12 cellular contexts compared by ENCODE assay signal in the genomic region with DNA sequence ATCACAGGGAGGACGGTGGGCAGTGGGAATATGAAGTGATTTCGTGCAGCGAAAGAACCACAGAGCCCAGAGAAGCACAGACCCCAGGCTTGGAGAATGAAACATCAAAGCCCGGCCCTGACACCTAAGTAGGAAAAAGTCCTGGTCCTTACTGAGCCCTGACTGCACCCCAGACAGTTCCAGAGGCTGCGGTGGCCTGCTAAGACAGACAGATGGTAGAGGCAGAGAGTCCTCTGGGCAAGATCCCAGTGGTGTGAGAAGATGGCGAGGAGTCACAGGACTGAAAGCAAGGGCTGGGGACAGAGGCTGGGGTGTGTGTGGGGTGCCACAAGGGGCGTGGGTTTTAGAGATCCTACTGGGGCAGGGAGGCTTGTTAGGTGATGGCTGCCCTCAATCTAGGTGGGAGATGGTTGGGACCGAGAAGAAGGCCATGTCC. TPM values are rescaled to one million over a fixed set of nuclear protein-coding genes. Genes with fewer than 3 reads are reported as not detected.
DNase-seq lines count a peak whose midpoint lies in the region; ATAC-seq, FAIRE-seq and TF ChIP-seq lines count a peak whose summit lies in the region.
"Had no signal": no experiment of that assay in that cellular context is flagged by ENCODE, and none has a peak within 500 bp of the region (broad histone marks: within the 10 kb centered on the region; RNA-seq: fewer than 3 reads in every experiment).

No MANE protein-coding gene starts in this region.

- H3K9ac ChIP-seq in HepG2 (ENCODE audit: insufficient read depth, low read depth, low read length): no peak overlapping the region

- no TSS peak for BruUV-seq in HepG2 (replicated peaks; lab: Mats Ljungman, UMichigan)

- H3K27ac Mint-ChIP-seq in WTC11: no peak overlapping the region
- H3K27ac Mint-ChIP-seq: natural killer cell treated with Interleukin-12 subunit alpha and Interleukin-12 subunit beta and Interleukin-15 and Interleukin-18, amount 100 ng/mL, for 72 hours had no signal

- H3K4me1 ChIP-seq in right lobe of liver (peaks cover 0 to 21% (median 0%) of the 10 kb centered on the region in 4 donors), HepG2 (ENCODE audit: insufficient read depth, low read length) (peaks cover 20% of the 10 kb centered on the region)
- H3K4me1 ChIP-seq: foreskin keratinocyte had no signal

- no peaks in the 10 kb centered on the region for H3K9me3 ChIP-seq in right lobe of liver
- no peaks in the 10 kb centered on the region for H3K9me3 ChIP-seq in HepG2 (ENCODE audit: low read length)
- H3K9me3 ChIP-seq in WERI-Rb-1 (ENCODE audit: severe bottlenecking): no peaks in the 10 kb centered on the region
- H3K9me3 ChIP-seq: MG63 had no signal

- peaks cover 27% of the 10 kb centered on the region for H3K4me1 Mint-ChIP-seq in WTC11

- H3K27me3 ChIP-seq in right lobe of liver (no peaks in the 10 kb centered on the region), HepG2 (ENCODE audit: control insufficient read depth in 1 of 2, insufficient read depth in 2 of 2, low read length in 2 of 2) (peaks cover 0 to 9% of the 10 kb centered on the region in 2 experiments; a peak in 2 of 5 replicates), WERI-Rb-1 (ENCODE audit: insufficient read depth, low read depth, severe bottlenecking) (no peaks in the 10 kb centered on the region)

- H3K36me3 ChIP-seq in right lobe of liver (peaks cover 0 to 6% (median 0%) of the 10 kb centered on the region in 4 donors), HepG2 (replicated peaks in 1 of 2; ENCODE audit: control insufficient read depth in 1 of 2, insufficient read depth in 2 of 2, low read length in 2 of 2) (no peaks in the 10 kb centered on the region; a peak in 1 of 5 replicates), WERI-Rb-1 (peaks cover 54% of the 10 kb centered on the region)

- no peaks in the 10 kb centered on the region for H3K79me2 ChIP-seq in HepG2 (ENCODE audit: insufficient read depth, low read length)

- no peaks in the 10 kb centered on the region for H3K27me3 Mint-ChIP-seq in WTC11 (ENCODE audit: low read depth)

- H2AFZ ChIP-seq in HepG2 (ENCODE audit: low read length): no peak overlapping the region

- H3K4me3 Mint-ChIP-seq in WTC11: no peak overlapping the region
- H3K4me3 Mint-ChIP-seq: natural killer cell treated with Interleukin-12 subunit alpha and Interleukin-12 subunit beta and Interleukin-15 and Interleukin-18, amount 100 ng/mL, for 72 hours had no signal

- DNase-seq in right lobe of liver (peak in 2 of 3 donors; percentile 9 to 37), HepG2 (ENCODE audit: low spot score) (no peak), WERI-Rb-1 (no peak), left lobe of liver (ENCODE audit: low spot score) (peak; percentile 38), ureter (ENCODE audit: low spot score) (peak; percentile 40), H4 (ENCODE audit: low spot score) (no peak), WTC11 (ENCODE audit: low spot score) (no peak)
- DNase-seq: foreskin keratinocyte had no signal

- 82% methylated on average over 8 of the region's 8 CpGs for WGBS in right lobe of liver (ENCODE audit: insufficient coverage, low coverage, low lambda C conversion rate, missing lambda C conversion rate)
- 96% methylated on average over 8 of the region's 8 CpGs for WGBS in HepG2 (ENCODE audit: low lambda C conversion rate)

- H3K36me3 Mint-ChIP-seq in WTC11: peaks cover 13% of the 10 kb centered on the region; the same call in 1 of the 2 replicates
- H3K36me3 Mint-ChIP-seq: natural killer cell treated with Interleukin-12 subunit alpha and Interleukin-12 subunit beta and Interleukin-15 and Interleukin-18, amount 100 ng/mL, for 72 hours had no signal

- in situ Hi-C loops in HepG2 (cut with HindIII; ENCODE audit: extremely low pct_ligation_motif_present, low pct_unique_long_range_greater_than_20kb): no loop called here

- no peak overlapping the region for H3K4me2 ChIP-seq in HepG2 (ENCODE audit: low read depth, low read length)

- no peak for FAIRE-seq in HepG2 (lab: Jason Lieb, UNC)

- no peak for ATAC-seq in right lobe of liver
- no peak for ATAC-seq in HepG2
- no peak for ATAC-seq in left lobe of liver
- ATAC-seq in HG03095 (IDR thresholded peaks at IDR 0.05; ENCODE audit: unreplicated experiment): no peak
- no peak for ATAC-seq in WTC11

- TF ChIP-seq CTCF in right lobe of liver (IDR thresholded peaks at IDR 0.05) (no peak), HepG2 (CRISPR knock-in tag; IDR thresholded peaks at IDR 0.05) (no peak), WERI-Rb-1 (IDR thresholded peaks at IDR 0.05; ENCODE audit: low read depth, low read length) (no peak), WTC11 (IDR thresholded peaks at IDR 0.05) (no peak)

- POLR2A ChIA-PET in HepG2 (lab: Yijun Ruan, JAX) (no interaction called here), WTC11 (lab: Charles Lee) (no interaction called here)

- CTCF ChIA-PET in HepG2 (lab: Yijun Ruan, JAX; ENCODE audit: low intra/inter-chr PET ratio, low total read pairs) (interaction anchor here (0.7 to 1.4 kb wide), 4 partner anchors 99 to 135 kb away, joined by 3 to 13 read pairs (median 4); no protein-coding TSS in a partner anchor), WTC11 (lab: Charles Lee) (interaction anchor here (0.6 to 5.4 kb wide), 22 partner anchors 10 to 281 kb away, joined by 3 to 67 read pairs (median 6); no protein-coding TSS in a partner anchor)

- no peak overlapping the region for H3K4me3 ChIP-seq in right lobe of liver
- no peak overlapping the region for H3K4me3 ChIP-seq in HepG2 (replicated peaks in 1 of 3; ENCODE audit: insufficient read depth in 1 of 3, low read depth in 2 of 3, low read length in 3 of 3)
- H3K4me3 ChIP-seq in WERI-Rb-1 (ENCODE audit: low read depth, low read length): no peak overlapping the region
- H3K4me3 ChIP-seq: lung, MG63 had no signal

- TF ChIP-seq EP300 in HepG2 (IDR thresholded peaks at IDR 0.05; ENCODE audit: low read depth in 2 of 2, low read length in 2 of 2) (no peak), HepG2 (CRISPR knock-in tag; IDR thresholded peaks at IDR 0.05; ENCODE audit: borderline replicate concordance) (no peak)

- peaks cover 3% of the 10 kb centered on the region; the same call in 1 of the 2 replicates for H4K20me1 ChIP-seq in HepG2 (ENCODE audit: insufficient read depth, low read length)

- no peaks in the 10 kb centered on the region for H3K9me3 Mint-ChIP-seq in WTC11
- H3K9me3 Mint-ChIP-seq: natural killer cell treated with Interleukin-12 subunit alpha and Interleukin-12 subunit beta and Interleukin-15 and Interleukin-18, amount 100 ng/mL, for 72 hours had no signal

- TF ChIP-seq RAD21 in HepG2 (CRISPR knock-in tag; IDR thresholded peaks at IDR 0.05): no peak

- no peak for TF ChIP-seq POLR2A in right lobe of liver (IDR thresholded peaks at IDR 0.05)
- no peak for TF ChIP-seq POLR2A in HepG2 (IDR thresholded peaks at IDR 0.05; ENCODE audit: insufficient read depth in 1 of 2, low read depth in 2 of 2, low read length in 2 of 2)

- intact Hi-C loops in right lobe of liver (cut with DNase I) (loop anchor here (5.0 to 10.0 kb wide), 3 partner anchors 134 to 266 kb away; no protein-coding TSS in a partner anchor), HepG2 (cut with micrococcal nuclease; ENCODE audit: unreplicated experiment) (no loop called here)

- H3K27ac ChIP-seq in right lobe of liver: no peak overlapping the region
- no peak overlapping the region for H3K27ac ChIP-seq in HepG2 (ENCODE audit: extremely low read length, insufficient read depth, low read length)
- H3K27ac ChIP-seq in WERI-Rb-1: peak overlapping the region; percentile 6; the same call in 1 of the 2 replicates
- H3K27ac ChIP-seq: foreskin keratinocyte had no signal

RNA-seq across cellular contexts. Expression of a gene that starts 3.7 kb away (rescaled TPM):
- total RNA-seq in right lobe of liver (10 to 100 TPM in 4 of 6 experiments, 1 to 10 TPM in 2; 7.8 to 22.5 (median 12.1) TPM), HepG2 (2016; rRNA removed; fragmentation: Illumina TruSeq; extraction: Trizol) (4.7 and 6.5 TPM in 2 replicates), left lobe of liver (16.0 TPM), ureter (93.8 TPM), WTC11 (2021) (21.5 to 27.0 TPM (median 23.8 TPM) in 3 replicates)
- 0.51 and 0.79 TPM in 2 replicates for total RNA-seq in HepG2 (2016; cell fraction: cytosol; rRNA removed; fragmentation: Illumina TruSeq; extraction: Trizol; ENCODE audit: low read depth)
- total RNA-seq in HepG2 (2016; cell fraction: insoluble cytoplasmic fraction; rRNA removed; fragmentation: Illumina TruSeq; extraction: Trizol): 4.0 and 6.6 TPM in 2 replicates
- 2.0 TPM in 2 replicates for total RNA-seq in HepG2 (2016; cell fraction: membrane; rRNA removed; fragmentation: Illumina TruSeq; extraction: Trizol)
- 7.6 and 8.9 TPM in 2 replicates for total RNA-seq in HepG2 (2016; cell fraction: nucleus; rRNA removed; fragmentation: Illumina TruSeq; extraction: Trizol)
- polyA plus RNA-seq in HepG2 (2011; rRNA removed): 1.7 and 2.6 TPM in 2 replicates
- polyA plus RNA-seq in HepG2 (2011; cell fraction: cytosol; rRNA removed): 1.2 and 1.3 TPM in 2 replicates
- polyA plus RNA-seq in HepG2 (2011; cell fraction: nucleus; rRNA removed): 13.0 and 15.1 TPM in 2 replicates
- 4.0 and 5.0 TPM in 2 replicates for polyA plus RNA-seq in HepG2 (2012)
- 0.35 and 0.47 TPM in 2 replicates for polyA plus RNA-seq in HepG2 (2016; cell fraction: cytosol; fragmentation: Illumina TruSeq; extraction: Trizol; ENCODE audit: low read depth)
- polyA plus RNA-seq in HepG2 (2016; cell fraction: insoluble cytoplasmic fraction; fragmentation: Illumina TruSeq; extraction: Trizol; ENCODE audit: low read depth): 3.9 and 4.7 TPM in 2 replicates
- polyA plus RNA-seq in HepG2 (2016; cell fraction: membrane; fragmentation: Illumina TruSeq; extraction: Trizol; ENCODE audit: low read depth): 0.98 and 1.0 TPM in 2 replicates
- 13.0 and 13.1 TPM in 2 replicates for polyA plus RNA-seq in HepG2 (2016; cell fraction: nucleus; fragmentation: Illumina TruSeq; extraction: Trizol; ENCODE audit: insufficient read depth, low read depth)
- 8.8 and 30.1 TPM in 2 replicates for polyA minus RNA-seq in HepG2 (2011; rRNA and poly(A)+ RNA removed; ENCODE audit: low replicate concordance)
- polyA minus RNA-seq in HepG2 (2011; cell fraction: cytosol; rRNA and poly(A)+ RNA removed): 5.5 and 5.9 TPM in 2 replicates
- 9.9 and 16.2 TPM in 2 replicates for polyA minus RNA-seq in HepG2 (2011; cell fraction: nucleus; rRNA and poly(A)+ RNA removed)
- 19.6 and 21.5 TPM in 2 replicates for total RNA-seq in H4 (2014; rRNA removed; shearing (Covaris generic))

RNA-seq across cellular contexts. Expression of a gene that starts 24.5 kb away (rescaled TPM):
- total RNA-seq in right lobe of liver (under 1 TPM; 0.18 to 0.68 (median 0.28) TPM), HepG2 (2016; rRNA removed; fragmentation: Illumina TruSeq; extraction: Trizol) (2.5 and 2.6 TPM in 2 replicates), left lobe of liver (0.45 TPM), ureter (27.0 TPM), WTC11 (2021) (10.4 to 11.2 TPM (median 10.6 TPM) in 3 replicates)
- 0.44 and 0.51 TPM in 2 replicates for total RNA-seq in HepG2 (2016; cell fraction: cytosol; rRNA removed; fragmentation: Illumina TruSeq; extraction: Trizol; ENCODE audit: low read depth)
- total RNA-seq in HepG2 (2016; cell fraction: insoluble cytoplasmic fraction; rRNA removed; fragmentation: Illumina TruSeq; extraction: Trizol): 2.1 and 2.5 TPM in 2 replicates
- 2.4 TPM in 2 replicates for total RNA-seq in HepG2 (2016; cell fraction: membrane; rRNA removed; fragmentation: Illumina TruSeq; extraction: Trizol)
- 5.7 and 7.1 TPM in 2 replicates for total RNA-seq in HepG2 (2016; cell fraction: nucleus; rRNA removed; fragmentation: Illumina TruSeq; extraction: Trizol)
- 4.8 and 6.7 TPM in 2 replicates for polyA plus RNA-seq in HepG2 (2011; rRNA removed)
- polyA plus RNA-seq in HepG2 (2011; cell fraction: cytosol; rRNA removed): 4.4 and 4.7 TPM in 2 replicates
- polyA plus RNA-seq in HepG2 (2011; cell fraction: nucleus; rRNA removed): 7.5 and 8.6 TPM in 2 replicates
- 13.2 and 13.3 TPM in 2 replicates for polyA plus RNA-seq in HepG2 (2012)
- polyA plus RNA-seq in HepG2 (2016; cell fraction: cytosol; fragmentation: Illumina TruSeq; extraction: Trizol; ENCODE audit: low read depth): 0.61 and 0.71 TPM in 2 replicates
- polyA plus RNA-seq in HepG2 (2016; cell fraction: insoluble cytoplasmic fraction; fragmentation: Illumina TruSeq; extraction: Trizol; ENCODE audit: low read depth): 3.2 and 4.5 TPM in 2 replicates
- 1.6 and 1.8 TPM in 2 replicates for polyA plus RNA-seq in HepG2 (2016; cell fraction: membrane; fragmentation: Illumina TruSeq; extraction: Trizol; ENCODE audit: low read depth)
- polyA plus RNA-seq in HepG2 (2016; cell fraction: nucleus; fragmentation: Illumina TruSeq; extraction: Trizol; ENCODE audit: insufficient read depth, low read depth): 13.4 and 14.4 TPM in 2 replicates
- 2.5 and 11.6 TPM in 2 replicates for polyA minus RNA-seq in HepG2 (2011; rRNA and poly(A)+ RNA removed; ENCODE audit: low replicate concordance)
- polyA minus RNA-seq in HepG2 (2011; cell fraction: cytosol; rRNA and poly(A)+ RNA removed): 6.9 and 7.3 TPM in 2 replicates
- 2.4 and 3.4 TPM in 2 replicates for polyA minus RNA-seq in HepG2 (2011; cell fraction: nucleus; rRNA and poly(A)+ RNA removed)
- total RNA-seq in H4 (2014; rRNA removed; shearing (Covaris generic)): 3.1 and 4.1 TPM in 2 replicates

Comparison
In these comparisons a context has a peak if more than half of its experiments do, and no peak if none do; other contexts are left out.
1. DNase-seq: peak in right lobe of liver (2 of 3), left lobe of liver (single experiment) and ureter (single experiment); none in HepG2 (single experiment), WERI-Rb-1 (single experiment), H4 (single experiment) and WTC11 (single experiment).